In the genomic region with DNA sequence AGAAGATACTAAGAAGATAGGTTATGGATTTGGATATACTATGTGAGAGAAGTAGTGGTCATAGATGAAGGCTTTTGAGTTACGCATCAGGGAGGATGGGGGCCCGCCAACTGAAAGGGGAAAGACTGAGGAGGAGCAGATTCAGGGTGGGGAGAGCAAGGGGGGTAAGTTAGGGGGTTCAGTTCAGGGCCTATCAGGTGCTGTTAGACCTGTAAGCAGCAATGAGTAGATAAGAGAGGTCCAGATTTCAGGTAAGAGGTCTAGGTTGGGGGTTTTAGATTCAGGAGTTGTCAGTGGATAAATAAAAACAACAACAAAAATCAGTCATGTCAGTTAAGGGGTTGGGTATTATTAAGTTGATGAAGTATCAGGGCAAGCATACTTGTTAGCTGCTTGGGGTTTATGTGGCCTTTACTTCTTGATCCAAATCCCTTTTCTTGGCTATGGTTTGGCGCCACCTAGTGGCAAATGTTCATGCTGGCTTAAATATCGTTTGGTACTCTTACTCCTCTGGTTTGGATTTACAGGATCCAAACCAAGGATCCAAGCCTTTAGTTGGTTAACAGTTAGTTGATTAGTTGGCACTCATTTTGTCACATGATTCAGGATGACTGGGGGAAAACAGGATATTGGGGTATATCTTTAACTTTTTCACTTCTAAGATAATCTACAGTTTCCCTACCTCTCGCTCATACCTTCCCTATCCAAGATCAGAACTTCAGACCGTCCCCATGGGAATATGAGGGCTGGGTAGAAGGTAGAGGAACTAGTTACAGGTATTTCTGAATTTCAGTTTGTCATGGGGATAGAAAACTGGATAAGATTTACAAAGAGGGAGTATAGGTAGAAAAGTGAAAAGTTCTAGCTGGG, we compare ENCODE assay signal across 8 cellular contexts.
DNase-seq lines count a peak whose midpoint lies in the region; ATAC-seq and TF ChIP-seq lines count a peak whose summit lies in the region.

No MANE protein-coding gene starts in this region.

- DNase-seq in GM10248 (ENCODE audit: extremely low spot score) (peak; percentile 64), NCI-H1048 (lab: John Stamatoyannopoulos, UW) (peak; percentile 49), SK-N-SH (peak; percentile 62), glomerular endothelial cell (ENCODE audit: extremely low read depth, low read depth, low spot score) (peak; percentile 77), transverse colon (peak; percentile 89)
- DNase-seq in activated naive CD4-positive, alpha-beta T cell treated with anti-CD3 and anti-CD28 coated beads for 36 hours, result peak; percentile 95

- H3K4me3 ChIP-seq in SK-N-SH (ENCODE audit: low read depth in 2 of 2, low read length in 1 of 2), result no peak overlapping the region
- no peak overlapping the region for H3K4me3 ChIP-seq in parathyroid adenoma (ENCODE audit: low read depth, low read length)
- H3K4me3 ChIP-seq in transverse colon, result no peak overlapping the region

- H3K36me3 Mint-ChIP-seq in activated naive CD4-positive, alpha-beta T cell treated with anti-CD3 and anti-CD28 coated beads for 36 hours (ENCODE audit: low read depth), result peaks cover 9% of the 10 kb centered on the region

- peaks cover 4% of the 10 kb centered on the region; the same call in 1 of the 2 replicates for H4K20me1 ChIP-seq in SK-N-SH (ENCODE audit: insufficient read depth)

- H3K27me3 Mint-ChIP-seq in activated naive CD4-positive, alpha-beta T cell treated with anti-CD3 and anti-CD28 coated beads for 36 hours (ENCODE audit: low read depth), result no peaks in the 10 kb centered on the region

- H3K27ac ChIP-seq in SK-N-SH (ENCODE audit: low read depth in 2 of 2, low read length in 1 of 2) (no peak overlapping the region), parathyroid adenoma (no peak overlapping the region), transverse colon (no peak overlapping the region)

- H3K27me3 ChIP-seq in SK-N-SH (ENCODE audit: insufficient read depth) (no peaks in the 10 kb centered on the region), parathyroid adenoma (ENCODE audit: control insufficient read depth, insufficient read depth, low read length) (no peaks in the 10 kb centered on the region), transverse colon (no peaks in the 10 kb centered on the region)

- no peak for TF ChIP-seq EP300 in SK-N-SH (IDR thresholded peaks at IDR 0.05; ENCODE audit: borderline replicate concordance in 1 of 2, low read depth in 1 of 2, low read length in 1 of 2)
- TF ChIP-seq EP300 in transverse colon (IDR thresholded peaks at IDR 0.05; ENCODE audit: low read depth), result no peak

- POLR2A ChIA-PET in GM10248 (lab: Yijun Ruan, JAX), result no interaction called here
- POLR2A ChIA-PET in SK-N-SH (lab: Yijun Ruan, JAX), result interaction anchor here (0.6 kb wide), 1 partner anchor 66 kb away, joined by 3 read pairs; no protein-coding TSS in a partner anchor

- H3K9ac ChIP-seq in SK-N-SH (no peak overlapping the region), parathyroid adenoma (no peak overlapping the region)

- no peak for TF ChIP-seq POLR2A in transverse colon (IDR thresholded peaks at IDR 0.05)

- H3K79me2 ChIP-seq in SK-N-SH (ENCODE audit: insufficient read depth) (peaks cover 28% of the 10 kb centered on the region; the same call in 1 of the 2 replicates), parathyroid adenoma (no peaks in the 10 kb centered on the region)

- intact Hi-C loops in activated naive CD4-positive, alpha-beta T cell treated with anti-CD3 and anti-CD28 coated beads for 36 hours (cut with micrococcal nuclease), result loop anchor here (1.0 to 10.0 kb wide), 8 partner anchors 16 to 350 kb away; partner anchors contain the start of gene PCNX1
- intact Hi-C loops in transverse colon (cut with DNase I; ENCODE audit: low total_unique reads), result loop anchor here (5.0 to 10.0 kb wide), 2 partner anchors 65 to 148 kb away; partner anchors contain the start of gene PCNX1

- WGBS in SK-N-SH (ENCODE audit: low lambda C conversion rate), result 55% methylated on average over 6 of the region's 6 CpGs
- 46 to 60% methylated on average over 4 to 6 of the region's 6 CpGs for WGBS in transverse colon (ENCODE audit: low coverage in 1 of 2), 2 donors

- no peaks in the 10 kb centered on the region for H3K9me2 ChIP-seq in SK-N-SH

- H3K4me1 ChIP-seq in SK-N-SH (ENCODE audit: control insufficient read depth in 1 of 2, insufficient read depth in 2 of 2, low read depth in 1 of 2, low read length in 1 of 2) (no peaks in the 10 kb centered on the region), parathyroid adenoma (peaks cover 6% of the 10 kb centered on the region), transverse colon (no peaks in the 10 kb centered on the region)

- peaks cover 14% of the 10 kb centered on the region for H3F3A ChIP-seq in SK-N-SH (replicated peaks; ENCODE audit: insufficient read depth)

- no peaks in the 10 kb centered on the region for H3K9me3 ChIP-seq in SK-N-SH
- H3K9me3 ChIP-seq in parathyroid adenoma (ENCODE audit: control insufficient read depth, low read length), result no peaks in the 10 kb centered on the region
- no peaks in the 10 kb centered on the region for H3K9me3 ChIP-seq in transverse colon

- peak overlapping the region; percentile 33 for H3K27ac Mint-ChIP-seq in activated naive CD4-positive, alpha-beta T cell treated with anti-CD3 and anti-CD28 coated beads for 36 hours

- peaks cover 30% of the 10 kb centered on the region for H3K4me1 Mint-ChIP-seq in activated naive CD4-positive, alpha-beta T cell treated with anti-CD3 and anti-CD28 coated beads for 36 hours (ENCODE audit: low read depth)

- TF ChIP-seq CTCF in GM10248 (IDR thresholded peaks at IDR 0.05; ENCODE audit: control extremely low read depth, extremely low read depth, low read depth, missing control alignments) (peak; percentile 85), SK-N-SH (IDR thresholded peaks at IDR 0.05) (peak; percentile 95), parathyroid adenoma (IDR thresholded peaks at IDR 0.05) (peak; percentile 97), transverse colon (IDR thresholded peaks at IDR 0.05) (peak; percentile 80 to 96 (median 93))

- H3K36me3 ChIP-seq in SK-N-SH (replicated peaks in 1 of 2; ENCODE audit: control insufficient read depth in 1 of 2, insufficient read depth in 2 of 2, low read length in 1 of 2) (peaks cover 30 to 48% of the 10 kb centered on the region in 2 experiments), parathyroid adenoma (ENCODE audit: control insufficient read depth, insufficient read depth, low read length) (no peaks in the 10 kb centered on the region), transverse colon (peaks cover 0 to 9% (median 2%) of the 10 kb centered on the region in 4 donors)

- in situ Hi-C loops in transverse colon (cut with MboI; ENCODE audit: low pct_ligation_motif_present in 1 of 4, low pct_unique_long_range_greater_than_20kb in 1 of 4, low sequenced_read_pairs in 3 of 4), result loop anchor here in 2 of 4 donors (5.0 to 10.0 kb wide), 2 partner anchors 155 to 158 kb away; no protein-coding TSS in a partner anchor

- CTCF ChIA-PET in GM10248 (lab: Yijun Ruan, JAX) (interaction anchor here (0.7 to 3.1 kb wide), 16 partner anchors 8 to 780 kb away, joined by 3 to 21 read pairs (median 4); partner anchors contain the start of gene PCNX1), SK-N-SH (lab: Yijun Ruan, JAX) (interaction anchor here (0.5 to 2.3 kb wide), 35 partner anchors 9 to 344 kb away, joined by 3 to 33 read pairs (median 4); partner anchors contain the start of gene PCNX1)
- CTCF ChIA-PET in activated naive CD4-positive, alpha-beta T cell treated with anti-CD3 and anti-CD28 coated beads for 36 hours (lab: Charles Lee), result interaction anchor here (0.5 to 2.9 kb wide), 18 partner anchors 9 to 163 kb away, joined by 3 to 23 read pairs (median 4); partner anchors contain the start of gene PCNX1

- no peaks in the 10 kb centered on the region for H3K9me3 Mint-ChIP-seq in activated naive CD4-positive, alpha-beta T cell treated with anti-CD3 and anti-CD28 coated beads for 36 hours

- H3K4me3 Mint-ChIP-seq in activated naive CD4-positive, alpha-beta T cell treated with anti-CD3 and anti-CD28 coated beads for 36 hours, result no peak overlapping the region

- no peak for ATAC-seq in HG03039 (IDR thresholded peaks at IDR 0.05; ENCODE audit: unreplicated experiment)

- peak; percentile 84 for TF ChIP-seq RAD21 in SK-N-SH (IDR thresholded peaks at IDR 0.05; ENCODE audit: low read length)

- H2AFZ ChIP-seq in SK-N-SH (ENCODE audit: low read depth) (no peak overlapping the region), parathyroid adenoma (no peak overlapping the region)

- H3K4me2 ChIP-seq in SK-N-SH (no peak overlapping the region), parathyroid adenoma (ENCODE audit: low read length) (no peak overlapping the region)

TF ChIP-seq in SK-N-SH, 30 proteins besides CTCF, POLR2A, EP300 and RAD21:
- TF ChIP-seq NRF1 (IDR thresholded peaks at IDR 0.05; ENCODE audit: low read depth, low read length) (no peak), SMC3 (IDR thresholded peaks at IDR 0.05; ENCODE audit: low read depth, low read length) (peak; percentile 53), FOSL2 (IDR thresholded peaks at IDR 0.05; ENCODE audit: borderline replicate concordance, low read depth) (peak; percentile 3; the same call in 1 of the 2 replicates)
